In the genomic region with DNA sequence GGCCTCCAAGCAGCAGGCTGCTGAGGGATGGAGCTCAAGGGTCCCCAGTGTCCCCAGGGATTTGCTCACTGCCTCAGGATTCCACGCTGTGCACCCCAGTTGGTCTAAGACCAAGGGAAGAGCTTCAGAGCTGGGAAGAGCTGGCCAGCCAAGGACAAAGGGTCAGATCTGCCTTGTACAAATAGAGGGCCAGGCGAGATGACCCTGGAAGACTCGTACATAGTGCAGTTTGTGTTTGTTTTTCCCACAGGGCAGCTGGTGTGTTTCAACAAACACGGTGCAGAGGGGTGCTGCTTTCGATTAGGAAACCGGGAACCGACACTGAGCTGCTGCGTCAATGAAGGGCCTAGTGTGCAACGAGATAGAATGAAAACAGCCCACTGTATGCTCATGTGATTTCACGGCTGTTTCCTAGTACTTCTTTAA, we compare ENCODE assay signal across 1 cellular context.
TF ChIP-seq lines count a peak whose summit lies in the region.

No MANE protein-coding gene starts in this region.

TF ChIP-seq in HepG2, 621 proteins besides CTCF, POLR2A, EP300 and RAD21 (continued from another document and continues in another):
- TF ChIP-seq ZNF878 (CRISPR knock-in tag; IDR thresholded peaks at IDR 0.05): peak; percentile 74; the same call in 1 of the 2 replicates
- TF ChIP-seq ZNF317 (CRISPR knock-in tag; IDR thresholded peaks at IDR 0.05): peak; percentile 66
- peak; percentile 91 for TF ChIP-seq ISL2 (CRISPR knock-in tag; IDR thresholded peaks at IDR 0.05)
- peak; percentile 95; the same call in 1 of the 2 replicates for TF ChIP-seq TBX2 (CRISPR knock-in tag; IDR thresholded peaks at IDR 0.05; ENCODE audit: borderline replicate concordance)
- TF ChIP-seq MED1 (CRISPR knock-in tag; IDR thresholded peaks at IDR 0.05): peak; percentile 96
- TF ChIP-seq ZNF264 (CRISPR knock-in tag; IDR thresholded peaks at IDR 0.05): peak; percentile 91
- TF ChIP-seq ZNF569 (CRISPR knock-in tag; IDR thresholded peaks at IDR 0.05; ENCODE audit: borderline replicate concordance): no peak
- TF ChIP-seq FOXK1 (CRISPR knock-in tag; IDR thresholded peaks at IDR 0.05; ENCODE audit: borderline replicate concordance, low read depth): peak; percentile 85; the same call in 1 of the 2 replicates
- TF ChIP-seq ZNF160 (CRISPR knock-in tag; IDR thresholded peaks at IDR 0.05): peak; percentile 84; the same call in 1 of the 2 replicates
- 0 out of 2 replicates have a peak, but pooled peaks have one; percentile 45 for TF ChIP-seq ZZZ3 (CRISPR knock-in tag; IDR thresholded peaks at IDR 0.05; ENCODE audit: borderline replicate concordance)
- TF ChIP-seq, protein P1, sequence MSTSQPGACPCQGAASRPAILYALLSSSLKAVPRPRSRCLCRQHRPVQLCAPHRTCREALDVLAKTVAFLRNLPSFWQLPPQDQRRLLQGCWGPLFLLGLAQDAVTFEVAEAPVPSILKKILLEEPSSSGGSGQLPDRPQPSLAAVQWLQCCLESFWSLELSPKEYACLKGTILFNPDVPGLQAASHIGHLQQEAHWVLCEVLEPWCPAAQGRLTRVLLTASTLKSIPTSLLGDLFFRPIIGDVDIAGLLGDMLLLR (CRISPR knock-in tag; IDR thresholded peaks at IDR 0.05): no peak
- no peak for TF ChIP-seq SRSF1 (optimal IDR thresholded peaks at IDR 0.05; ENCODE audit: low read depth, low read length)
- no peak for TF ChIP-seq ZNF572 (CRISPR knock-in tag; IDR thresholded peaks at IDR 0.05)
- 0 out of 2 replicates have a peak, but pooled peaks have one; percentile 55 for TF ChIP-seq ZNF782 (CRISPR knock-in tag; IDR thresholded peaks at IDR 0.05; ENCODE audit: borderline replicate concordance)
- TF ChIP-seq PHB2 (IDR thresholded peaks at IDR 0.05; ENCODE audit: partially characterized antibody): no peak
- TF ChIP-seq BRCA1 (CRISPR knock-in tag; IDR thresholded peaks at IDR 0.05): no peak
- peak; percentile 44; the same call in 1 of the 2 replicates for TF ChIP-seq ZNF142 (CRISPR knock-in tag; IDR thresholded peaks at IDR 0.05)
- no peak for TF ChIP-seq THAP9 (CRISPR knock-in tag; IDR thresholded peaks at IDR 0.05; ENCODE audit: borderline replicate concordance)
- no peak for TF ChIP-seq ZNF367 (CRISPR knock-in tag; IDR thresholded peaks at IDR 0.05; ENCODE audit: borderline replicate concordance)
- no peak for TF ChIP-seq RFX3 (CRISPR knock-in tag; IDR thresholded peaks at IDR 0.05)
- no peak for TF ChIP-seq ZBTB46 (CRISPR knock-in tag; IDR thresholded peaks at IDR 0.05; ENCODE audit: borderline replicate concordance)
- TF ChIP-seq CCAR2 (optimal IDR thresholded peaks at IDR 0.05; ENCODE audit: low read depth, low read length): peak; percentile 79
- peak; percentile 81; the same call in 1 of the 2 replicates for TF ChIP-seq GATA4 (IDR thresholded peaks at IDR 0.05; ENCODE audit: borderline replicate concordance, low read depth)
- no peak for TF ChIP-seq NCOA5 (CRISPR knock-in tag; IDR thresholded peaks at IDR 0.05)
- TF ChIP-seq ZBTB2 (CRISPR knock-in tag; IDR thresholded peaks at IDR 0.05; ENCODE audit: low read depth): peak; percentile 62; the same call in 1 of the 2 replicates
- TF ChIP-seq, protein P2, sequence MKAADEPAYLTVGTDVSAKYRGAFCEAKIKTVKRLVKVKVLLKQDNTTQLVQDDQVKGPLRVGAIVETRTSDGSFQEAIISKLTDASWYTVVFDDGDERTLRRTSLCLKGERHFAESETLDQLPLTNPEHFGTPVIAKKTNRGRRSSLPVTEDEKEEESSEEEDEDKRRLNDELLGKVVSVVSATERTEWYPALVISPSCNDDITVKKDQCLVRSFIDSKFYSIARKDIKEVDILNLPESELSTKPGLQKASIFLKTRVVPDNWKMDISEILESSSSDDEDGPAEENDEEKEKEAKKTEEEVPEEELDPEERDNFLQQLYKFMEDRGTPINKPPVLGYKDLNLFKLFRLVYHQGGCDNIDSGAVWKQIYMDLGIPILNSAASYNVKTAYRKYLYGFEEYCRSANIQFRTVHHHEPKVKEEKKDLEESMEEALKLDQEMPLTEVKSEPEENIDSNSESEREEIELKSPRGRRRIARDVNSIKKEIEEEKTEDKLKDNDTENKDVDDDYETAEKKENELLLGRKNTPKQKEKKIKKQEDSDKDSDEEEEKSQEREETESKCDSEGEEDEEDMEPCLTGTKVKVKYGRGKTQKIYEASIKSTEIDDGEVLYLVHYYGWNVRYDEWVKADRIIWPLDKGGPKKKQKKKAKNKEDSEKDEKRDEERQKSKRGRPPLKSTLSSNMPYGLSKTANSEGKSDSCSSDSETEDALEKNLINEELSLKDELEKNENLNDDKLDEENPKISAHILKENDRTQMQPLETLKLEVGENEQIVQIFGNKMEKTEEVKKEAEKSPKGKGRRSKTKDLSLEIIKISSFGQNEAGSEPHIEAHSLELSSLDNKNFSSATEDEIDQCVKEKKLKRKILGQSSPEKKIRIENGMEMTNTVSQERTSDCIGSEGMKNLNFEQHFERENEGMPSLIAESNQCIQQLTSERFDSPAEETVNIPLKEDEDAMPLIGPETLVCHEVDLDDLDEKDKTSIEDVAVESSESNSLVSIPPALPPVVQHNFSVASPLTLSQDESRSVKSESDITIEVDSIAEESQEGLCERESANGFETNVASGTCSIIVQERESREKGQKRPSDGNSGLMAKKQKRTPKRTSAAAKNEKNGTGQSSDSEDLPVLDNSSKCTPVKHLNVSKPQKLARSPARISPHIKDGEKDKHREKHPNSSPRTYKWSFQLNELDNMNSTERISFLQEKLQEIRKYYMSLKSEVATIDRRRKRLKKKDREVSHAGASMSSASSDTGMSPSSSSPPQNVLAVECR (CRISPR knock-in tag; IDR thresholded peaks at IDR 0.05; ENCODE audit: borderline replicate concordance): peak; percentile 59; the same call in 1 of the 2 replicates
- TF ChIP-seq RCOR2 (CRISPR knock-in tag; IDR thresholded peaks at IDR 0.05): peak; percentile 71; the same call in 1 of the 2 replicates
- TF ChIP-seq, protein P3, sequence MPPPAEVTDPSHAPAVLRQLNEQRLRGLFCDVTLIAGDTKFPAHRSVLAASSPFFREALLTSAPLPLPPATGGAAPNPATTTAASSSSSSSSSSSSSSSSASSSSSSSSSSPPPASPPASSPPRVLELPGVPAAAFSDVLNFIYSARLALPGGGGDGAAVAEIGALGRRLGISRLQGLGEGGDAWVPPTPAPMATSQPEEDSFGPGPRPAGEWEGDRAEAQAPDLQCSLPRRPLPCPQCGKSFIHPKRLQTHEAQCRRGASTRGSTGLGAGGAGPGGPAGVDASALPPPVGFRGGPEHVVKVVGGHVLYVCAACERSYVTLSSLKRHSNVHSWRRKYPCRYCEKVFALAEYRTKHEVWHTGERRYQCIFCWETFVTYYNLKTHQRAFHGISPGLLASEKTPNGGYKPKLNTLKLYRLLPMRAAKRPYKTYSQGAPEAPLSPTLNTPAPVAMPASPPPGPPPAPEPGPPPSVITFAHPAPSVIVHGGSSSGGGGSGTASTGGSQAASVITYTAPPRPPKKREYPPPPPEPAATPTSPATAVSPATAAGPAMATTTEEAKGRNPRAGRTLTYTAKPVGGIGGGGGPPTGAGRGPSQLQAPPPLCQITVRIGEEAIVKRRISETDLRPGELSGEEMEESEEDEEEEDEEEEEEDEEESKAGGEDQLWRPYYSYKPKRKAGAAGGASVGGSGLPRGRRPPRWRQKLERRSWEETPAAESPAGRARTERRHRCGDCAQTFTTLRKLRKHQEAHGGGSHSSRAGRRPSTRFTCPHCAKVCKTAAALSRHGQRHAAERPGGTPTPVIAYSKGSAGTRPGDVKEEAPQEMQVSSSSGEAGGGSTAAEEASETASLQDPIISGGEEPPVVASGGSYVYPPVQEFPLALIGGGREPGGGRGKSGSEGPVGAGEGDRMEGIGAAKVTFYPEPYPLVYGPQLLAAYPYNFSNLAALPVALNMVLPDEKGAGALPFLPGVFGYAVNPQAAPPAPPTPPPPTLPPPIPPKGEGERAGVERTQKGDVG (CRISPR knock-in tag; IDR thresholded peaks at IDR 0.05; ENCODE audit: borderline replicate concordance): 0 out of 2 replicates have a peak, but pooled peaks have one; percentile 49
- TF ChIP-seq, protein P4, sequence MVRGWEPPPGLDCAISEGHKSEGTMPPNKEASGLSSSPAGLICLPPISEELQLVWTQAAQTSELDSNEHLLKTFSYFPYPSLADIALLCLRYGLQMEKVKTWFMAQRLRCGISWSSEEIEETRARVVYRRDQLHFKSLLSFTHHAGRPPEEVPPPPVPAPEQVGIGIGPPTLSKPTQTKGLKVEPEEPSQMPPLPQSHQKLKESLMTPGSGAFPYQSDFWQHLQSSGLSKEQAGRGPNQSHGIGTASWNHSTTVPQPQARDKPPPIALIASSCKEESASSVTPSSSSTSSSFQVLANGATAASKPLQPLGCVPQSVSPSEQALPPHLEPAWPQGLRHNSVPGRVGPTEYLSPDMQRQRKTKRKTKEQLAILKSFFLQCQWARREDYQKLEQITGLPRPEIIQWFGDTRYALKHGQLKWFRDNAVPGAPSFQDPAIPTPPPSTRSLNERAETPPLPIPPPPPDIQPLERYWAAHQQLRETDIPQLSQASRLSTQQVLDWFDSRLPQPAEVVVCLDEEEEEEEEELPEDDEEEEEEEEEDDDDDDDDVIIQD (CRISPR knock-in tag; IDR thresholded peaks at IDR 0.05; ENCODE audit: low read depth): peak; percentile 92
- TF ChIP-seq ZNF136 (CRISPR knock-in tag; IDR thresholded peaks at IDR 0.05; ENCODE audit: low read depth): no peak
- TF ChIP-seq ZMYM4 (CRISPR knock-in tag; IDR thresholded peaks at IDR 0.05): peak; percentile 93
- no peak for TF ChIP-seq HCFC1 (IDR thresholded peaks at IDR 0.05; ENCODE audit: low read depth, low read length)
